ENCODE assay signal across 8 cellular contexts in genomic region chr10:15719899-15720634, GRCh38.
DNase-seq lines count a peak whose midpoint lies in the region; ATAC-seq and TF ChIP-seq lines count a peak whose summit lies in the region.

Gene ITGA8, minus strand, starts transcription at chr10:15719922. Its CDS starts 151 bp downstream, at chr10:15719771.

- in situ Hi-C loops in KBM-7 (cut with MboI; ENCODE audit: low pct_unique_long_range_greater_than_20kb, low sequenced_read_pairs), result loop anchor here (10.0 kb wide), 1 partner anchor 285 kb away; no protein-coding TSS in a partner anchor

- no peaks in the 10 kb centered on the region for H3K4me1 ChIP-seq in mucosa of rectum (ENCODE audit: control insufficient read depth in 2 of 2, insufficient read depth in 2 of 2, low read length in 2 of 2)

- H3K36me3 ChIP-seq in mucosa of rectum (ENCODE audit: control insufficient read depth in 2 of 2, insufficient read depth in 2 of 2, low read length in 2 of 2), result no peaks in the 10 kb centered on the region

- H3K27me3 ChIP-seq in mucosa of rectum (ENCODE audit: control insufficient read depth in 2 of 2, insufficient read depth in 2 of 2, low read length in 2 of 2), result peaks cover 10 to 15% of the 10 kb centered on the region in 2 donors

- no peaks in the 10 kb centered on the region for H3K9me3 ChIP-seq in mucosa of rectum (ENCODE audit: control insufficient read depth in 2 of 2, low read length in 2 of 2)

- DNase-seq in AG09319 (ENCODE audit: extremely low read depth, low read depth), result no peak
- DNase-seq in KBM-7, result peak; percentile 67
- DNase-seq in ecto neural progenitor cell (ENCODE audit: low spot score), result peak; percentile 76
- DNase-seq in kidney tubule cell (ENCODE audit: low spot score), result no peak
- no peak for DNase-seq in COLO668 (lab: John Stamatoyannopoulos, UW; ENCODE audit: unreplicated experiment)

- H3K4me3 ChIP-seq in mucosa of rectum (ENCODE audit: low read length in 2 of 2), result peak within 1 kb of the TSS; percentile 20 to 69

- H3K27ac ChIP-seq in mucosa of rectum (ENCODE audit: low read depth in 2 of 2, low read length in 2 of 2), result peak within 1 kb of the TSS; percentile 32 to 40

- TF ChIP-seq CTCF in AG09319 (IDR thresholded peaks at IDR 0.05; ENCODE audit: low read depth, low read length), result peak; percentile 61

- ATAC-seq in GM18520 (IDR thresholded peaks at IDR 0.05; ENCODE audit: unreplicated experiment) (no peak), GM18868 (IDR thresholded peaks at IDR 0.05; ENCODE audit: unreplicated experiment) (no peak)

- H3K9ac ChIP-seq in mucosa of rectum (ENCODE audit: low read depth in 1 of 2, low read length in 2 of 2), result peak within 1 kb of the TSS in 1 of 2 donors; percentile 41

Comparison
In these comparisons a context has a peak if more than half of its experiments do, and no peak if none do; other contexts are left out.
1. DNase-seq: peak in KBM-7 (single experiment) and ecto neural progenitor cell (single experiment); none in AG09319 (single experiment), kidney tubule cell (single experiment) and COLO668 (single experiment).